In the genomic region with DNA sequence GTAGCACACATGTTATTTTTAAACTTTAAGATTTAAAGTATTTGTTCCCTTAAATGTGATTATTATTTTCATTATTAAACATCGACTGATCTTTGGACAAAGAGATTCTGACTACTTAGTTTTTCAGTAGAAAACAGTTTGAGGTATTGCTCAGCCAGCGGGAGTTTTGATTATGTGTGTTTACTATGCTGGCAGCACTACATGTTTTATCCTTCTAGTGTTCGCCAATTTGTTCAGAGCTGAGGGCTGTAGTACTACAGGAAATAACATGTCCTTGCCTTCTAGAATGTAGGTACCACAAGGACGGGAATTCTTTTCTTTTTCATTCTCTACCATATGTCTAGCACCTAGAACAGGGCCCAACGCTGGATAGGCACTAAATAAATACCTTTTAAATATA, we compare ENCODE assay signal across 28 cellular contexts. TPM values are rescaled to one million over a fixed set of nuclear protein-coding genes. Genes with fewer than 3 reads are reported as not detected.
"Had no signal": no experiment of that assay in that cellular context is flagged by ENCODE, and none has a peak within 500 bp of the region (broad histone marks: within the 10 kb centered on the region; RNA-seq: fewer than 3 reads in every experiment).

No MANE protein-coding gene starts in this region.

- H3K4me1 ChIP-seq: breast epithelium had no signal

- H3K4me3 ChIP-seq: adrenal gland, body of pancreas, breast epithelium, MG63, PC-9, SJCRH30, SK-N-MC had no signal

- DNase-seq: activated CD4-positive, alpha-beta T cell treated with anti-CD3 and anti-CD28 coated beads for 1 hour; activated CD4-positive, alpha-beta T cell treated with anti-CD3 and anti-CD28 coated beads, Interleukin-2, amount 10 ng/mL, durations not matched to agents 7 days and 5 days; activated CD4-positive, alpha-beta T cell treated with anti-CD3 and anti-CD28 coated beads, Interleukin-2, amount 50 U/mL, for 48 hours; activated CD4-positive, CD25-positive, alpha-beta regulatory T cell; activated CD8-positive, alpha-beta T cell treated with anti-CD3 and anti-CD28 coated beads, Interleukin-2, amount 10 ng/mL, durations not matched to agents 7 days and 5 days; activated gamma-delta T cell; activated naive CD4-positive, alpha-beta T cell treated with anti-CD3 and anti-CD28 coated beads for 36 hours; activated T-cell treated with anti-CD3 and anti-CD28 coated beads, Interleukin-2, amount 50 U/mL, for 24 hours; adrenal gland; Karpas-422; MG63; NCI-H1048; NCI-H1417; NCI-H146; NCI-H187; NCI-H2029 treated with DMSO at 0.1 percent for 48 hours; NCI-H226; NCI-H524 treated with DMSO at 0.1 percent for 48 hours; PC-9; SHP77; SJCRH30; T1000; WERI-Rb-1 had no signal

- H3K36me3 ChIP-seq: adrenal gland, breast epithelium, MG63, WERI-Rb-1 had no signal

- H3K4me2 ChIP-seq: PC-9 had no signal

- FAIRE-seq: astrocyte had no signal

- H3K27me3 ChIP-seq: adrenal gland, body of pancreas, breast epithelium, MG63, SJCRH30 had no signal

- H2AFZ ChIP-seq: PC-9 had no signal

- H3K9me3 ChIP-seq: adrenal gland, body of pancreas, breast epithelium, MG63, SJCRH30 had no signal

- H3K27ac ChIP-seq: adrenal gland, body of pancreas, breast epithelium, PC-9, SJCRH30, SK-N-MC, WERI-Rb-1 had no signal

- ATAC-seq: activated CD8-positive, alpha-beta T cell treated with anti-CD3 and anti-CD28 coated beads, Interleukin-2, amount 10 ng/mL, durations not matched to agents 7 days and 5 days; activated naive CD4-positive, alpha-beta T cell treated with anti-CD3 and anti-CD28 coated beads, Interleukin-2, amount 50 U/mL, for 72 hours; body of pancreas had no signal

RNA-seq across cellular contexts. Expression of a gene that starts 11.1 kb away (rescaled TPM):
- total RNA-seq: activated CD8-positive, alpha-beta T cell treated with anti-CD3 and anti-CD28 coated beads, Interleukin-2, amount 10 ng/mL, durations not matched to agents 7 days and 5 days had no signal
